In the genomic region with DNA sequence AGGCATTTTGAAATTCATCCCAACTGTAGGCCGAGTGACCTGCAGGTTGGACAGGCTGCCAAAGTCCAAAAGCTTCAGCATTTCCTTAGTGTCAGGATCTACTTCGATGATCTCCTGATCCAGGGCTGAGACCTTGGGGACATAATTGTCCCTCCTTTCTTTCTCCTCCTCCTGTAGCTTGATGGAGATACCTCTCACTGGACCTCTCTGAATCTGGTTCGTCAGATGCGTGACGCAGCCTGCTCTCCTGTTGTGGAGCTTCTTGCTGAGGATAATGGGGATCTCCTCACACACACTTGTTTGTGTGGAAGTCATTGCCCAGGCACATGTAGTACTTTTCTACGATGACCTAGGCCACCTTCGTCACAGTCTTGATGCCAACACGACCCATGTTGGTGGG, we compare ENCODE assay signal across 32 cellular contexts. TPM values are rescaled to one million over a fixed set of nuclear protein-coding genes. Genes with fewer than 3 reads are reported as not detected.
"Had no signal": no experiment of that assay in that cellular context is flagged by ENCODE, and none has a peak within 500 bp of the region (broad histone marks: within the 10 kb centered on the region; RNA-seq: fewer than 3 reads in every experiment).

No MANE protein-coding gene starts in this region.

- H3K27ac ChIP-seq: Peyer's patch, RWPE1, SJCRH30, VCaP had no signal

- ATAC-seq: activated T-helper 17 cell treated with anti-CD3 and anti-CD28 coated beads, Interleukin-2, amount 50 U/mL, for 72 hours; SK-N-SH treated with all-trans-retinoic acid at 6 μM for 48 hours had no signal

- H3K4me3 ChIP-seq: Peyer's patch, SJCRH30 had no signal

- H3K4me1 ChIP-seq: Peyer's patch, SJCRH30 had no signal

- H3K4me1 Mint-ChIP-seq: activated CD4-positive, alpha-beta T cell treated with anti-CD3 and anti-CD28 coated beads, Interleukin-2, amount 10 ng/mL, durations not matched to agents 7 days and 5 days; activated naive CD4-positive, alpha-beta T cell treated with anti-CD3 and anti-CD28 coated beads, Interleukin-2, amount 10 ng/mL, durations not matched to agents 7 days and 5 days; activated T-helper 17 cell treated with anti-CD3 and anti-CD28 coated beads, Interleukin-2, amount 50 U/mL, for 72 hours had no signal

- H3K27me3 ChIP-seq: Peyer's patch, SJCRH30 had no signal

- H3K36me3 Mint-ChIP-seq: activated CD4-positive, alpha-beta memory T cell treated with anti-CD3 and anti-CD28 coated beads for 36 hours; activated naive CD4-positive, alpha-beta T cell treated with anti-CD3 and anti-CD28 coated beads, Interleukin-2, amount 10 ng/mL, durations not matched to agents 7 days and 5 days; activated naive CD8-positive, alpha-beta T cell treated with anti-CD3 and anti-CD28 coated beads for 36 hours had no signal

- H3K9me3 ChIP-seq: Peyer's patch, SJCRH30 had no signal

- H3K4me3 Mint-ChIP-seq: activated CD4-positive, alpha-beta memory T cell treated with anti-CD3 and anti-CD28 coated beads for 36 hours; activated CD4-positive, alpha-beta T cell treated with anti-CD3 and anti-CD28 coated beads, Interleukin-2, amount 10 ng/mL, durations not matched to agents 7 days and 5 days; activated naive CD4-positive, alpha-beta T cell treated with anti-CD3 and anti-CD28 coated beads, Interleukin-2, amount 10 ng/mL, durations not matched to agents 7 days and 5 days; activated naive CD8-positive, alpha-beta T cell treated with anti-CD3 and anti-CD28 coated beads for 36 hours; activated T-helper 17 cell treated with anti-CD3 and anti-CD28 coated beads, Interleukin-2, amount 50 U/mL, for 72 hours had no signal

- H3K9me3 Mint-ChIP-seq: activated CD4-positive, alpha-beta memory T cell treated with anti-CD3 and anti-CD28 coated beads for 36 hours; activated CD4-positive, alpha-beta T cell treated with anti-CD3 and anti-CD28 coated beads, Interleukin-2, amount 10 ng/mL, durations not matched to agents 7 days and 5 days; activated naive CD4-positive, alpha-beta T cell treated with anti-CD3 and anti-CD28 coated beads, Interleukin-2, amount 10 ng/mL, durations not matched to agents 7 days and 5 days; activated naive CD8-positive, alpha-beta T cell treated with anti-CD3 and anti-CD28 coated beads for 36 hours; activated T-helper 17 cell treated with anti-CD3 and anti-CD28 coated beads, Interleukin-2, amount 50 U/mL, for 72 hours had no signal

- H3K27ac Mint-ChIP-seq: activated CD4-positive, alpha-beta memory T cell treated with anti-CD3 and anti-CD28 coated beads for 36 hours; activated CD4-positive, alpha-beta T cell treated with anti-CD3 and anti-CD28 coated beads, Interleukin-2, amount 10 ng/mL, durations not matched to agents 7 days and 5 days; activated naive CD4-positive, alpha-beta T cell treated with anti-CD3 and anti-CD28 coated beads, Interleukin-2, amount 10 ng/mL, durations not matched to agents 7 days and 5 days; activated naive CD8-positive, alpha-beta T cell treated with anti-CD3 and anti-CD28 coated beads for 36 hours; activated T-helper 17 cell treated with anti-CD3 and anti-CD28 coated beads, Interleukin-2, amount 50 U/mL, for 72 hours had no signal

- DNase-seq: activated CD4-positive, alpha-beta memory T cell treated with anti-CD3 and anti-CD28 coated beads for 36 hours; activated CD4-positive, alpha-beta T cell treated with anti-CD3 and anti-CD28 coated beads, Interleukin-2, amount 10 ng/mL, durations not matched to agents 7 days and 5 days; activated CD4-positive, CD25-positive, alpha-beta regulatory T cell; activated gamma-delta T cell treated with Interleukin-2 at 50 U/mL for 16 hours; activated naive CD4-positive, alpha-beta T cell treated with anti-CD3 and anti-CD28 coated beads, Interleukin-2, amount 10 ng/mL, durations not matched to agents 7 days and 5 days; activated naive CD8-positive, alpha-beta T cell treated with anti-CD3 and anti-CD28 coated beads for 36 hours; activated T-cell treated with anti-CD3 and anti-CD28 coated beads for 4 hours; cerebellar nuclear complex; KG1; NCI-H1105 treated with DMSO at 0.1 percent for 48 hours; NCI-H1436 treated with DMSO at 0.1 percent for 48 hours; NCI-H187; NCI-H2081; NCI-H345; NCI-H510A; NCI-H526 treated with DMSO at 0.1 percent for 48 hours; NCI-H82; Peyer's patch; Right ventricle myocardium superior; SJCRH30; SW 1271; T-helper 9 cell had no signal

- H3K36me3 ChIP-seq: Peyer's patch, SJCRH30 had no signal

RNA-seq across cellular contexts. Expression of a gene that starts 1.5 kb away (rescaled TPM):
- total RNA-seq: activated CD4-positive, alpha-beta memory T cell treated with anti-CD3 and anti-CD28 coated beads for 36 hours; activated CD4-positive, alpha-beta T cell treated with anti-CD3 and anti-CD28 coated beads, Interleukin-2, amount 10 ng/mL, durations not matched to agents 7 days and 5 days; activated CD8-positive, alpha-beta memory T cell treated with anti-CD3 and anti-CD28 coated beads for 36 hours; activated naive CD8-positive, alpha-beta T cell treated with anti-CD3 and anti-CD28 coated beads for 36 hours; activated T-helper 17 cell treated with anti-CD3 and anti-CD28 coated beads, Interleukin-2, amount 50 U/mL, for 72 hours; cardiac septum; LHCN-M2; M059J; Right ventricle myocardium superior; SJCRH30; T-helper 1 cell treated with Interleukin-12 subunit alpha and Interleukin-12 subunit beta and Interleukin-4 antibody, amounts not matched to agents 30 ng/mL and 1 ng/mL, for 36 hours had no signal

RNA-seq across cellular contexts. Expression of a gene that starts 32.3 kb away (rescaled TPM):
- total RNA-seq: activated CD4-positive, alpha-beta memory T cell treated with anti-CD3 and anti-CD28 coated beads for 36 hours; activated CD4-positive, alpha-beta T cell treated with anti-CD3 and anti-CD28 coated beads, Interleukin-2, amount 10 ng/mL, durations not matched to agents 7 days and 5 days; activated CD8-positive, alpha-beta memory T cell treated with anti-CD3 and anti-CD28 coated beads for 36 hours; activated naive CD8-positive, alpha-beta T cell treated with anti-CD3 and anti-CD28 coated beads for 36 hours; activated T-helper 17 cell treated with anti-CD3 and anti-CD28 coated beads, Interleukin-2, amount 50 U/mL, for 72 hours; cardiac septum; LHCN-M2; M059J; Peyer's patch; Right ventricle myocardium superior; SJCRH30; T-helper 1 cell treated with Interleukin-12 subunit alpha and Interleukin-12 subunit beta and Interleukin-4 antibody, amounts not matched to agents 30 ng/mL and 1 ng/mL, for 36 hours had no signal
- polyA plus RNA-seq: adipose tissue had no signal

RNA-seq across cellular contexts. Expression of a gene that starts 32.4 kb away (rescaled TPM):
- total RNA-seq: activated CD4-positive, alpha-beta memory T cell treated with anti-CD3 and anti-CD28 coated beads for 36 hours; activated CD4-positive, alpha-beta T cell treated with anti-CD3 and anti-CD28 coated beads, Interleukin-2, amount 10 ng/mL, durations not matched to agents 7 days and 5 days; activated CD8-positive, alpha-beta memory T cell treated with anti-CD3 and anti-CD28 coated beads for 36 hours; activated naive CD8-positive, alpha-beta T cell treated with anti-CD3 and anti-CD28 coated beads for 36 hours; activated T-helper 17 cell treated with anti-CD3 and anti-CD28 coated beads, Interleukin-2, amount 50 U/mL, for 72 hours; cardiac septum; LHCN-M2; M059J; Peyer's patch; Right ventricle myocardium superior; SJCRH30; T-helper 1 cell treated with Interleukin-12 subunit alpha and Interleukin-12 subunit beta and Interleukin-4 antibody, amounts not matched to agents 30 ng/mL and 1 ng/mL, for 36 hours had no signal
- polyA plus RNA-seq: adipose tissue had no signal

RNA-seq across cellular contexts. Expression of a gene that starts 50.2 kb away (rescaled TPM):
- total RNA-seq: activated CD4-positive, alpha-beta memory T cell treated with anti-CD3 and anti-CD28 coated beads for 36 hours; activated CD4-positive, alpha-beta T cell treated with anti-CD3 and anti-CD28 coated beads, Interleukin-2, amount 10 ng/mL, durations not matched to agents 7 days and 5 days; activated CD8-positive, alpha-beta memory T cell treated with anti-CD3 and anti-CD28 coated beads for 36 hours; activated naive CD8-positive, alpha-beta T cell treated with anti-CD3 and anti-CD28 coated beads for 36 hours; activated T-helper 17 cell treated with anti-CD3 and anti-CD28 coated beads, Interleukin-2, amount 50 U/mL, for 72 hours; cardiac septum; LHCN-M2; M059J; Peyer's patch; Right ventricle myocardium superior; SJCRH30; T-helper 1 cell treated with Interleukin-12 subunit alpha and Interleukin-12 subunit beta and Interleukin-4 antibody, amounts not matched to agents 30 ng/mL and 1 ng/mL, for 36 hours had no signal
- polyA plus RNA-seq: adipose tissue had no signal
